In the genomic region with DNA sequence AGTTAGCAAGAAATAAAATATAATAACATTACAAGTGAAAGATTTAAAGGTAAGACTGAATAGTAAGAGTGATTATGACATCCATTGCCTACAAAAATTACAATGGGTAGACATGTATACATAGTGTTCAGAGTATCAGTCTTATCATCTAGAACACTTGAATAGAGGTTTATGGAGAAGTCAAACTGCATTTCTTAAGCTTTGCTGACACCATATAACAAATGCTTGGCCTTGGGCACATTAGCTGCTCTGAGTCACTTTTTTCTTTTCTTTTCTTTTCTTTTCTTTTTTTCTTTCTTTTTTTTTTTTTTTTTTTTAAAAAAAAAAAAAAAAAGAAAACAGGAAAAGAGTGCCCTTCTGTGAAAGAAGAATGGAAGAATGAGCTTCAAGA, we compare ENCODE assay signal across 14 cellular contexts.
"Had no signal": no experiment of that assay in that cellular context is flagged by ENCODE, and none has a peak within 500 bp of the region (broad histone marks: within the 10 kb centered on the region; RNA-seq: fewer than 3 reads in every experiment).

No MANE protein-coding gene starts in this region.

- H3K36me3 ChIP-seq: esophagus squamous epithelium, gastroesophageal sphincter had no signal

- DNase-seq: activated CD4-positive, alpha-beta T cell treated with anti-CD3 and anti-CD28 coated beads, Interleukin-2, amount 50 U/mL, for 4 hours; activated naive CD4-positive, alpha-beta T cell treated with Interleukin-2 at 50 U/mL for 16 hours; activated naive CD8-positive, alpha-beta T cell treated with anti-CD3 and anti-CD28 coated beads, Interleukin-2, amount 50 U/mL, for 24 hours; activated T-cell treated with anti-CD3 and anti-CD28 coated beads for 4 hours; caudate nucleus; esophagus squamous epithelium; right cardiac atrium; stimulated activated CD4-positive, alpha-beta T cell treated with anti-CD3 and anti-CD28 coated beads, Interleukin-4, amount 100 ng/mL, for 4 hours; stimulated activated CD8-positive, alpha-beta memory T cell treated with anti-CD3 and anti-CD28 coated beads, Interleukin-4, amount 100 ng/mL, for 48 hours; stimulated activated naive CD8-positive, alpha-beta T cell treated with anti-CD3 and anti-CD28 coated beads, Interleukin-15, Interleukin-2, amounts not matched to agents 100 U/mL and 50 U/mL, for 24 hours; T-helper 9 cell; trophoblast cell had no signal

- H3K27ac ChIP-seq: esophagus squamous epithelium, gastroesophageal sphincter had no signal

- H3K9me3 ChIP-seq: esophagus squamous epithelium, gastroesophageal sphincter had no signal

- H3K4me3 ChIP-seq: esophagus squamous epithelium, gastroesophageal sphincter, smooth muscle cell had no signal

- H3K4me1 ChIP-seq: esophagus squamous epithelium had no signal

- H3K4me2 ChIP-seq: smooth muscle cell had no signal

- H3K27me3 ChIP-seq: esophagus squamous epithelium, gastroesophageal sphincter had no signal
